Comparison of ENCODE assay signal across 1 cellular context in the genomic region with DNA sequence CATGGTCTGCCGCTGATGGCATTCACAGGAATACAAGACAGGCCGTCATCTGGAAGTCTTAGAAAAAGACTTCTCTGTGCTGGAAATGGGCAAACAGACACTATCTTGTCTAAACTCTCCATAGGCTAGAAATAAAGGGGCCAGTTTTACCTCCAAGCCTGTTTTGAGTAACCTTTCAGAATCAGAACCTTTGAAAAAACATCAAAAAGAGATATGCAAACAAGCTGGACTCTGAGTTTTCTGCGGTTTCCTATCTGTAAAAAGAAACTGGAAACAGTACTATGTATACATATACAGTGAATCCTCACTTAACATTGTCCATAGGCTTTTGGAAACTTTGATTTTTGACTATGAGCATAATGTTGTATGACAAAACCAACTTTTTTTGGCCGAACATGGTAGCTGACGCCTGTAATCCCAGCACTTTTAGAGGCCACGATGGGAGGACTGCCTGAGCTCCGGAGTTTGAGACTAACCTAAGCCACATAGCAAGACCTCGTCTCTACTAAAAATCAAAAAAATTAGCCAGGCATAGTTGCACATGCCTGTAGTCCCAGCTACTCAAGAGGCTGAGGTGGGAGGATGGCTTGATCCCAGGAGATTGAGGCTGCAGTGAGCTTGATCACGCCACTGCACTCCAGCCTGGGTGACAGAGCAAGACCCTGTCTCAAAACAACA.
TF ChIP-seq lines count a peak whose summit lies in the region.

No MANE protein-coding gene starts in this region.

TF ChIP-seq in HepG2, 621 proteins besides CTCF, POLR2A, EP300 and RAD21 (continued from another document and continues in another):
- TF ChIP-seq, protein P1, sequence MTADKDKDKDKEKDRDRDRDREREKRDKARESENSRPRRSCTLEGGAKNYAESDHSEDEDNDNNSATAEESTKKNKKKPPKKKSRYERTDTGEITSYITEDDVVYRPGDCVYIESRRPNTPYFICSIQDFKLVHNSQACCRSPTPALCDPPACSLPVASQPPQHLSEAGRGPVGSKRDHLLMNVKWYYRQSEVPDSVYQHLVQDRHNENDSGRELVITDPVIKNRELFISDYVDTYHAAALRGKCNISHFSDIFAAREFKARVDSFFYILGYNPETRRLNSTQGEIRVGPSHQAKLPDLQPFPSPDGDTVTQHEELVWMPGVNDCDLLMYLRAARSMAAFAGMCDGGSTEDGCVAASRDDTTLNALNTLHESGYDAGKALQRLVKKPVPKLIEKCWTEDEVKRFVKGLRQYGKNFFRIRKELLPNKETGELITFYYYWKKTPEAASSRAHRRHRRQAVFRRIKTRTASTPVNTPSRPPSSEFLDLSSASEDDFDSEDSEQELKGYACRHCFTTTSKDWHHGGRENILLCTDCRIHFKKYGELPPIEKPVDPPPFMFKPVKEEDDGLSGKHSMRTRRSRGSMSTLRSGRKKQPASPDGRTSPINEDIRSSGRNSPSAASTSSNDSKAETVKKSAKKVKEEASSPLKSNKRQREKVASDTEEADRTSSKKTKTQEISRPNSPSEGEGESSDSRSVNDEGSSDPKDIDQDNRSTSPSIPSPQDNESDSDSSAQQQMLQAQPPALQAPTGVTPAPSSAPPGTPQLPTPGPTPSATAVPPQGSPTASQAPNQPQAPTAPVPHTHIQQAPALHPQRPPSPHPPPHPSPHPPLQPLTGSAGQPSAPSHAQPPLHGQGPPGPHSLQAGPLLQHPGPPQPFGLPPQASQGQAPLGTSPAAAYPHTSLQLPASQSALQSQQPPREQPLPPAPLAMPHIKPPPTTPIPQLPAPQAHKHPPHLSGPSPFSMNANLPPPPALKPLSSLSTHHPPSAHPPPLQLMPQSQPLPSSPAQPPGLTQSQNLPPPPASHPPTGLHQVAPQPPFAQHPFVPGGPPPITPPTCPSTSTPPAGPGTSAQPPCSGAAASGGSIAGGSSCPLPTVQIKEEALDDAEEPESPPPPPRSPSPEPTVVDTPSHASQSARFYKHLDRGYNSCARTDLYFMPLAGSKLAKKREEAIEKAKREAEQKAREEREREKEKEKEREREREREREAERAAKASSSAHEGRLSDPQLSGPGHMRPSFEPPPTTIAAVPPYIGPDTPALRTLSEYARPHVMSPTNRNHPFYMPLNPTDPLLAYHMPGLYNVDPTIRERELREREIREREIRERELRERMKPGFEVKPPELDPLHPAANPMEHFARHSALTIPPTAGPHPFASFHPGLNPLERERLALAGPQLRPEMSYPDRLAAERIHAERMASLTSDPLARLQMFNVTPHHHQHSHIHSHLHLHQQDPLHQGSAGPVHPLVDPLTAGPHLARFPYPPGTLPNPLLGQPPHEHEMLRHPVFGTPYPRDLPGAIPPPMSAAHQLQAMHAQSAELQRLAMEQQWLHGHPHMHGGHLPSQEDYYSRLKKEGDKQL (CRISPR knock-in tag; IDR thresholded peaks at IDR 0.05; ENCODE audit: low read depth) = no peak
- TF ChIP-seq, protein P2, sequence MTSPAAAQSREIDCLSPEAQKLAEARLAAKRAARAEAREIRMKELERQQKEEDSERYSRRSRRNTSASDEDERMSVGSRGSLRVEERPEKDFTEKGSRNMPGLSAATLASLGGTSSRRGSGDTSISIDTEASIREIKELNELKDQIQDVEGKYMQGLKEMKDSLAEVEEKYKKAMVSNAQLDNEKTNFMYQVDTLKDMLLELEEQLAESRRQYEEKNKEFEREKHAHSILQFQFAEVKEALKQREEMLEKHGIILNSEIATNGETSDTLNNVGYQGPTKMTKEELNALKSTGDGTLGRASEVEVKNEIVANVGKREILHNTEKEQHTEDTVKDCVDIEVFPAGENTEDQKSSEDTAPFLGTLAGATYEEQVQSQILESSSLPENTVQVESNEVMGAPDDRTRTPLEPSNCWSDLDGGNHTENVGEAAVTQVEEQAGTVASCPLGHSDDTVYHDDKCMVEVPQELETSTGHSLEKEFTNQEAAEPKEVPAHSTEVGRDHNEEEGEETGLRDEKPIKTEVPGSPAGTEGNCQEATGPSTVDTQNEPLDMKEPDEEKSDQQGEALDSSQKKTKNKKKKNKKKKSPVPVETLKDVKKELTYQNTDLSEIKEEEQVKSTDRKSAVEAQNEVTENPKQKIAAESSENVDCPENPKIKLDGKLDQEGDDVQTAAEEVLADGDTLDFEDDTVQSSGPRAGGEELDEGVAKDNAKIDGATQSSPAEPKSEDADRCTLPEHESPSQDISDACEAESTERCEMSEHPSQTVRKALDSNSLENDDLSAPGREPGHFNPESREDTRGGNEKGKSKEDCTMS (CRISPR knock-in tag; conservative IDR thresholded peaks at IDR 0.05) = no peak
- TF ChIP-seq TAF15 (IDR thresholded peaks at IDR 0.05; ENCODE audit: low read depth, low read length, poor library complexity, severe bottlenecking) (no peak), NFKBIZ (CRISPR knock-in tag; IDR thresholded peaks at IDR 0.05) (no peak), ZNF180 (CRISPR knock-in tag; IDR thresholded peaks at IDR 0.05; ENCODE audit: borderline replicate concordance, low read depth) (no peak), SAP130 (CRISPR knock-in tag; IDR thresholded peaks at IDR 0.05; ENCODE audit: low read depth) (0 out of 2 replicates have a peak, but pooled peaks have one; percentile 18), BCL6 (CRISPR knock-in tag; IDR thresholded peaks at IDR 0.05) (no peak), ETV6 (CRISPR knock-in tag; conservative IDR thresholded peaks at IDR 0.05) (no peak), ZNF468 (CRISPR knock-in tag; IDR thresholded peaks at IDR 0.05) (no peak), AGO2 (optimal IDR thresholded peaks at IDR 0.05; ENCODE audit: low read depth, low read length) (no peak), ZSCAN31 (CRISPR knock-in tag; IDR thresholded peaks at IDR 0.05; ENCODE audit: low read depth) (no peak), KLF16 (CRISPR knock-in tag; IDR thresholded peaks at IDR 0.05) (no peak), SNRNP70 (IDR thresholded peaks at IDR 0.05; ENCODE audit: low read depth, low read length) (no peak), ZNF816 (CRISPR knock-in tag; IDR thresholded peaks at IDR 0.05; ENCODE audit: borderline replicate concordance) (no peak), TCF7 (IDR thresholded peaks at IDR 0.05; ENCODE audit: low read depth) (0 out of 2 replicates have a peak, but pooled peaks have one; percentile 41), PAWR (CRISPR knock-in tag; IDR thresholded peaks at IDR 0.05; ENCODE audit: borderline replicate concordance) (no peak), CBFB (CRISPR knock-in tag; IDR thresholded peaks at IDR 0.05) (peak; percentile 53; the same call in 1 of the 2 replicates), ZNF563 (CRISPR knock-in tag; IDR thresholded peaks at IDR 0.05) (no peak), TBX2 (CRISPR knock-in tag; IDR thresholded peaks at IDR 0.05; ENCODE audit: borderline replicate concordance) (no peak), ZNF746 (CRISPR knock-in tag; IDR thresholded peaks at IDR 0.05) (no peak)
- TF ChIP-seq, protein P3, sequence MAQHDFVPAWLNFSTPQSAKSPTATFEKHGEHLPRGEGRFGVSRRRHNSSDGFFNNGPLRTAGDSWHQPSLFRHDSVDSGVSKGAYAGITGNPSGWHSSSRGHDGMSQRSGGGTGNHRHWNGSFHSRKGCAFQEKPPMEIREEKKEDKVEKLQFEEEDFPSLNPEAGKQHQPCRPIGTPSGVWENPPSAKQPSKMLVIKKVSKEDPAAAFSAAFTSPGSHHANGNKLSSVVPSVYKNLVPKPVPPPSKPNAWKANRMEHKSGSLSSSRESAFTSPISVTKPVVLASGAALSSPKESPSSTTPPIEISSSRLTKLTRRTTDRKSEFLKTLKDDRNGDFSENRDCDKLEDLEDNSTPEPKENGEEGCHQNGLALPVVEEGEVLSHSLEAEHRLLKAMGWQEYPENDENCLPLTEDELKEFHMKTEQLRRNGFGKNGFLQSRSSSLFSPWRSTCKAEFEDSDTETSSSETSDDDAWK (CRISPR knock-in tag; IDR thresholded peaks at IDR 0.05) = no peak
- TF ChIP-seq, protein P4, sequence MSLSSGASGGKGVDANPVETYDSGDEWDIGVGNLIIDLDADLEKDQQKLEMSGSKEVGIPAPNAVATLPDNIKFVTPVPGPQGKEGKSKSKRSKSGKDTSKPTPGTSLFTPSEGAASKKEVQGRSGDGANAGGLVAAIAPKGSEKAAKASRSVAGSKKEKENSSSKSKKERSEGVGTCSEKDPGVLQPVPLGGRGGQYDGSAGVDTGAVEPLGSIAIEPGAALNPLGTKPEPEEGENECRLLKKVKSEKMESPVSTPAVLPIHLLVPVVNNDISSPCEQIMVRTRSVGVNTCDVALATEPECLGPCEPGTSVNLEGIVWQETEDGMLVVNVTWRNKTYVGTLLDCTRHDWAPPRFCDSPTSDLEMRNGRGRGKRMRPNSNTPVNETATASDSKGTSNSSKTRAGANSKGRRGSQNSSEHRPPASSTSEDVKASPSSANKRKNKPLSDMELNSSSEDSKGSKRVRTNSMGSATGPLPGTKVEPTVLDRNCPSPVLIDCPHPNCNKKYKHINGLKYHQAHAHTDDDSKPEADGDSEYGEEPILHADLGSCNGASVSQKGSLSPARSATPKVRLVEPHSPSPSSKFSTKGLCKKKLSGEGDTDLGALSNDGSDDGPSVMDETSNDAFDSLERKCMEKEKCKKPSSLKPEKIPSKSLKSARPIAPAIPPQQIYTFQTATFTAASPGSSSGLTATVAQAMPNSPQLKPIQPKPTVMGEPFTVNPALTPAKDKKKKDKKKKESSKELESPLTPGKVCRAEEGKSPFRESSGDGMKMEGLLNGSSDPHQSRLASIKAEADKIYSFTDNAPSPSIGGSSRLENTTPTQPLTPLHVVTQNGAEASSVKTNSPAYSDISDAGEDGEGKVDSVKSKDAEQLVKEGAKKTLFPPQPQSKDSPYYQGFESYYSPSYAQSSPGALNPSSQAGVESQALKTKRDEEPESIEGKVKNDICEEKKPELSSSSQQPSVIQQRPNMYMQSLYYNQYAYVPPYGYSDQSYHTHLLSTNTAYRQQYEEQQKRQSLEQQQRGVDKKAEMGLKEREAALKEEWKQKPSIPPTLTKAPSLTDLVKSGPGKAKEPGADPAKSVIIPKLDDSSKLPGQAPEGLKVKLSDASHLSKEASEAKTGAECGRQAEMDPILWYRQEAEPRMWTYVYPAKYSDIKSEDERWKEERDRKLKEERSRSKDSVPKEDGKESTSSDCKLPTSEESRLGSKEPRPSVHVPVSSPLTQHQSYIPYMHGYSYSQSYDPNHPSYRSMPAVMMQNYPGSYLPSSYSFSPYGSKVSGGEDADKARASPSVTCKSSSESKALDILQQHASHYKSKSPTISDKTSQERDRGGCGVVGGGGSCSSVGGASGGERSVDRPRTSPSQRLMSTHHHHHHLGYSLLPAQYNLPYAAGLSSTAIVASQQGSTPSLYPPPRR (CRISPR knock-in tag; IDR thresholded peaks at IDR 0.05; ENCODE audit: borderline replicate concordance) = no peak
- TF ChIP-seq, protein P5, sequence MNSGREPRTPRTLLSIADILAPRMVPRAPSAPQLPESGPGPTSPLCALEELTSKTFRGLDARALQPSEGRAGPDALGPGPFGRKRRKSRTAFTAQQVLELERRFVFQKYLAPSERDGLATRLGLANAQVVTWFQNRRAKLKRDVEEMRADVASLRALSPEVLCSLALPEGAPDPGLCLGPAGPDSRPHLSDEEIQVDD (CRISPR knock-in tag; IDR thresholded peaks at IDR 0.05; ENCODE audit: borderline replicate concordance) = no peak
- TF ChIP-seq, protein P6, sequence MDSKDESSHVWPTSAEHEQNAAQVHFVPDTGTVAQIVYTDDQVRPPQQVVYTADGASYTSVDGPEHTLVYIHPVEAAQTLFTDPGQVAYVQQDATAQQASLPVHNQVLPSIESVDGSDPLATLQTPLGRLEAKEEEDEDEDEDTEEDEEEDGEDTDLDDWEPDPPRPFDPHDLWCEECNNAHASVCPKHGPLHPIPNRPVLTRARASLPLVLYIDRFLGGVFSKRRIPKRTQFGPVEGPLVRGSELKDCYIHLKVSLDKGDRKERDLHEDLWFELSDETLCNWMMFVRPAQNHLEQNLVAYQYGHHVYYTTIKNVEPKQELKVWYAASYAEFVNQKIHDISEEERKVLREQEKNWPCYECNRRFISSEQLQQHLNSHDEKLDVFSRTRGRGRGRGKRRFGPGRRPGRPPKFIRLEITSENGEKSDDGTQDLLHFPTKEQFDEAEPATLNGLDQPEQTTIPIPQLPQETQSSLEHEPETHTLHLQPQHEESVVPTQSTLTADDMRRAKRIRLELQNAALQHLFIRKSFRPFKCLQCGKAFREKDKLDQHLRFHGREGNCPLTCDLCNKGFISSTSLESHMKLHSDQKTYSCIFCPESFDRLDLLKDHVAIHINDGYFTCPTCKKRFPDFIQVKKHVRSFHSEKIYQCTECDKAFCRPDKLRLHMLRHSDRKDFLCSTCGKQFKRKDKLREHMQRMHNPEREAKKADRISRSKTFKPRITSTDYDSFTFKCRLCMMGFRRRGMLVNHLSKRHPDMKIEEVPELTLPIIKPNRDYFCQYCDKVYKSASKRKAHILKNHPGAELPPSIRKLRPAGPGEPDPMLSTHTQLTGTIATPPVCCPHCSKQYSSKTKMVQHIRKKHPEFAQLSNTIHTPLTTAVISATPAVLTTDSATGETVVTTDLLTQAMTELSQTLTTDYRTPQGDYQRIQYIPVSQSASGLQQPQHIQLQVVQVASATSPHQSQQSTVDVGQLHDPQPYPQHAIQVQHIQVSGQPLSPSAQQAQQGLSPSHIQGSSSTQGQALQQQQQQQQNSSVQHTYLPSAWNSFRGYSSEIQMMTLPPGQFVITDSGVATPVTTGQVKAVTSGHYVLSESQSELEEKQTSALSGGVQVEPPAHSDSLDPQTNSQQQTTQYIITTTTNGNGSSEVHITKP (CRISPR knock-in tag; IDR thresholded peaks at IDR 0.05; ENCODE audit: low read depth) = no peak
- TF ChIP-seq, protein P7, sequence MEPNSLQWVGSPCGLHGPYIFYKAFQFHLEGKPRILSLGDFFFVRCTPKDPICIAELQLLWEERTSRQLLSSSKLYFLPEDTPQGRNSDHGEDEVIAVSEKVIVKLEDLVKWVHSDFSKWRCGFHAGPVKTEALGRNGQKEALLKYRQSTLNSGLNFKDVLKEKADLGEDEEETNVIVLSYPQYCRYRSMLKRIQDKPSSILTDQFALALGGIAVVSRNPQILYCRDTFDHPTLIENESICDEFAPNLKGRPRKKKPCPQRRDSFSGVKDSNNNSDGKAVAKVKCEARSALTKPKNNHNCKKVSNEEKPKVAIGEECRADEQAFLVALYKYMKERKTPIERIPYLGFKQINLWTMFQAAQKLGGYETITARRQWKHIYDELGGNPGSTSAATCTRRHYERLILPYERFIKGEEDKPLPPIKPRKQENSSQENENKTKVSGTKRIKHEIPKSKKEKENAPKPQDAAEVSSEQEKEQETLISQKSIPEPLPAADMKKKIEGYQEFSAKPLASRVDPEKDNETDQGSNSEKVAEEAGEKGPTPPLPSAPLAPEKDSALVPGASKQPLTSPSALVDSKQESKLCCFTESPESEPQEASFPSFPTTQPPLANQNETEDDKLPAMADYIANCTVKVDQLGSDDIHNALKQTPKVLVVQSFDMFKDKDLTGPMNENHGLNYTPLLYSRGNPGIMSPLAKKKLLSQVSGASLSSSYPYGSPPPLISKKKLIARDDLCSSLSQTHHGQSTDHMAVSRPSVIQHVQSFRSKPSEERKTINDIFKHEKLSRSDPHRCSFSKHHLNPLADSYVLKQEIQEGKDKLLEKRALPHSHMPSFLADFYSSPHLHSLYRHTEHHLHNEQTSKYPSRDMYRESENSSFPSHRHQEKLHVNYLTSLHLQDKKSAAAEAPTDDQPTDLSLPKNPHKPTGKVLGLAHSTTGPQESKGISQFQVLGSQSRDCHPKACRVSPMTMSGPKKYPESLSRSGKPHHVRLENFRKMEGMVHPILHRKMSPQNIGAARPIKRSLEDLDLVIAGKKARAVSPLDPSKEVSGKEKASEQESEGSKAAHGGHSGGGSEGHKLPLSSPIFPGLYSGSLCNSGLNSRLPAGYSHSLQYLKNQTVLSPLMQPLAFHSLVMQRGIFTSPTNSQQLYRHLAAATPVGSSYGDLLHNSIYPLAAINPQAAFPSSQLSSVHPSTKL (CRISPR knock-in tag; IDR thresholded peaks at IDR 0.05) = peak; percentile 22; the same call in 1 of the 2 replicates
- TF ChIP-seq, protein P8, sequence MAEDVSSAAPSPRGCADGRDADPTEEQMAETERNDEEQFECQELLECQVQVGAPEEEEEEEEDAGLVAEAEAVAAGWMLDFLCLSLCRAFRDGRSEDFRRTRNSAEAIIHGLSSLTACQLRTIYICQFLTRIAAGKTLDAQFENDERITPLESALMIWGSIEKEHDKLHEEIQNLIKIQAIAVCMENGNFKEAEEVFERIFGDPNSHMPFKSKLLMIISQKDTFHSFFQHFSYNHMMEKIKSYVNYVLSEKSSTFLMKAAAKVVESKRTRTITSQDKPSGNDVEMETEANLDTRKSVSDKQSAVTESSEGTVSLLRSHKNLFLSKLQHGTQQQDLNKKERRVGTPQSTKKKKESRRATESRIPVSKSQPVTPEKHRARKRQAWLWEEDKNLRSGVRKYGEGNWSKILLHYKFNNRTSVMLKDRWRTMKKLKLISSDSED (CRISPR knock-in tag; IDR thresholded peaks at IDR 0.05) = no peak
